Comparison of ENCODE assay signal across 13 cellular contexts in the genomic region with DNA sequence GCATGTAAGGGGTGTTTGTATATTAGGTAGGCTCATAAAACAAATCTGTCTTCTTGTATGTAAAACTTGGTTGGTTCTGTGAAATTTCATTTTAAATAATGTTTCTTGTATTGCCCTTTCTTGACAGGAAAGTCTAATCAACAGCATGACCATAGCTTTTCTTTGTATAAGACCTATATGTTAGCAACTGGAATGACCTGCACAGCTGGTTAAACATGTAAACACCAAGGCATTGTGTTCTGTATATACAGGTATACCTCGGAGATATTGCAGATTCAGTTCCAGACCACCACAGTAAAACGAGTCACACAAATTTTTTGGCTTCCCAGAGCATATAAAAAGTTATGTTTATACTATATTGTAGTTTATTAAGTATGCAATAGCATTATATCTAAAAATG.
"Had no signal": no experiment of that assay in that cellular context is flagged by ENCODE, and none has a peak within 500 bp of the region (broad histone marks: within the 10 kb centered on the region; RNA-seq: fewer than 3 reads in every experiment).

No MANE protein-coding gene starts in this region.

- H3K27ac Mint-ChIP-seq: activated naive CD4-positive, alpha-beta T cell treated with anti-CD3 and anti-CD28 coated beads, Interleukin-2, amount 10 ng/mL, durations not matched to agents 7 days and 5 days had no signal

- H3K4me3 Mint-ChIP-seq: activated naive CD4-positive, alpha-beta T cell treated with anti-CD3 and anti-CD28 coated beads, Interleukin-2, amount 10 ng/mL, durations not matched to agents 7 days and 5 days; neural crest cell had no signal

- H3K4me3 ChIP-seq: ovary, upper lobe of left lung had no signal

- H3K36me3 ChIP-seq: ovary had no signal

- H3K9me3 ChIP-seq: ovary, upper lobe of left lung had no signal

- DNase-seq: activated CD4-positive, alpha-beta T cell treated with anti-CD3 and anti-CD28 coated beads for 48 hours; activated CD8-positive, alpha-beta memory T cell treated with anti-CD3 and anti-CD28 coated beads for 24 hours; activated naive CD4-positive, alpha-beta T cell treated with anti-CD3 and anti-CD28 coated beads, Interleukin-2, amount 10 ng/mL, durations not matched to agents 7 days and 5 days; central memory CD4-positive, alpha-beta T cell; cortex of kidney; effector memory CD4-positive, alpha-beta T cell; hypothalamus; kidney glomerular epithelial cell; ovary; stimulated activated CD4-positive, alpha-beta T cell treated with anti-CD3 and anti-CD28 coated beads, Interleukin-2, amount 100 ng/mL, for 48 hours; stimulated activated naive CD4-positive, alpha-beta T cell treated with Interleukin-2 at 50 U/mL for 16 hours; upper lobe of left lung had no signal

- H3K4me1 Mint-ChIP-seq: activated naive CD4-positive, alpha-beta T cell treated with anti-CD3 and anti-CD28 coated beads, Interleukin-2, amount 10 ng/mL, durations not matched to agents 7 days and 5 days had no signal

- H3K27me3 Mint-ChIP-seq: activated naive CD4-positive, alpha-beta T cell treated with anti-CD3 and anti-CD28 coated beads, Interleukin-2, amount 10 ng/mL, durations not matched to agents 7 days and 5 days had no signal

- H3K9me3 Mint-ChIP-seq: activated naive CD4-positive, alpha-beta T cell treated with anti-CD3 and anti-CD28 coated beads, Interleukin-2, amount 10 ng/mL, durations not matched to agents 7 days and 5 days had no signal

- H3K27ac ChIP-seq: ovary, upper lobe of left lung had no signal
